19 cellular contexts compared by ENCODE assay signal in the genomic region with DNA sequence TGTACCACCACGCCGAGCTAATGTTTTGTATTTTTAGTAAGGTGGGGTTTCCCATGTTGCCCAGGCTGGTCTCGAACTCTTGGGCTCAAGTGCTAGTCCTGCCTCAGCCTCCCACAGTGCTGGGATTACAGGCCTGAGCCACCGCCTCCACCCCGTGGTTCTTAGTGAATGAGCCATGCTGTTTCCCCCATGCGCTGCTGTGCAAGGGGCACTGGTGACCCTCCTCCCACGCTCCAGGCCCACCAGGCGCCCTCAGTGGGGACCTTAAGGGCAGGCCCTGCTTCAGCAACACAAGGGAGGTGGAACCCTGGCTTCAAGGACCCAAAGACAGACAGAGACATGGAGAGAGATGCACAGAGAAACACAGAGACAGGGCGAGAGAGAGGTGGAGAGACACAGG. TPM values are rescaled to one million over a fixed set of nuclear protein-coding genes. Genes with fewer than 3 reads are reported as not detected.
DNase-seq lines count a peak whose midpoint lies in the region; ATAC-seq and TF ChIP-seq lines count a peak whose summit lies in the region.
"Had no signal": no experiment of that assay in that cellular context is flagged by ENCODE, and none has a peak within 500 bp of the region (broad histone marks: within the 10 kb centered on the region; RNA-seq: fewer than 3 reads in every experiment).

No MANE protein-coding gene starts in this region.

- H3K4me3 Mint-ChIP-seq in activated CD4-positive, alpha-beta T cell treated with anti-CD3 and anti-CD28 coated beads, Interleukin-2, amount 10 ng/mL, durations not matched to agents 7 days and 5 days = no peak overlapping the region
- H3K4me3 Mint-ChIP-seq in CD4-positive, alpha-beta T cell = no peak overlapping the region
- no peak overlapping the region for H3K4me3 Mint-ChIP-seq in activated T-helper 17 cell treated with anti-CD3 and anti-CD28 coated beads, Interleukin-2, amount 50 U/mL, for 72 hours
- no peak overlapping the region for H3K4me3 Mint-ChIP-seq in immature natural killer cell

- ATAC-seq in CD4-positive, alpha-beta T cell (ENCODE audit: poor library complexity) = no peak
- no peak for ATAC-seq in activated T-helper 17 cell treated with anti-CD3 and anti-CD28 coated beads, Interleukin-2, amount 50 U/mL, for 72 hours (replicated peaks)
- ATAC-seq: A549, PC-3 had no signal

- H3K4me1 Mint-ChIP-seq in activated CD4-positive, alpha-beta T cell treated with anti-CD3 and anti-CD28 coated beads, Interleukin-2, amount 10 ng/mL, durations not matched to agents 7 days and 5 days = peaks cover 42% of the 10 kb centered on the region
- peaks cover 34% of the 10 kb centered on the region for H3K4me1 Mint-ChIP-seq in CD4-positive, alpha-beta T cell (ENCODE audit: low read depth)
- H3K4me1 Mint-ChIP-seq in activated T-helper 17 cell treated with anti-CD3 and anti-CD28 coated beads, Interleukin-2, amount 50 U/mL, for 72 hours = peaks cover 18% of the 10 kb centered on the region
- H3K4me1 Mint-ChIP-seq in immature natural killer cell = peaks cover 20 to 21% of the 10 kb centered on the region in 2 donors

- H3K9me3 Mint-ChIP-seq in activated CD4-positive, alpha-beta T cell treated with anti-CD3 and anti-CD28 coated beads, Interleukin-2, amount 10 ng/mL, durations not matched to agents 7 days and 5 days = no peaks in the 10 kb centered on the region
- H3K9me3 Mint-ChIP-seq in CD4-positive, alpha-beta T cell = no peaks in the 10 kb centered on the region
- H3K9me3 Mint-ChIP-seq in activated T-helper 17 cell treated with anti-CD3 and anti-CD28 coated beads, Interleukin-2, amount 50 U/mL, for 72 hours = no peaks in the 10 kb centered on the region
- no peaks in the 10 kb centered on the region for H3K9me3 Mint-ChIP-seq in immature natural killer cell

- intact Hi-C loops in CD4-positive, alpha-beta T cell (cut with DNase I, micrococcal nuclease) = no loop called here

- H3K27me3 Mint-ChIP-seq in activated CD4-positive, alpha-beta T cell treated with anti-CD3 and anti-CD28 coated beads, Interleukin-2, amount 10 ng/mL, durations not matched to agents 7 days and 5 days = no peaks in the 10 kb centered on the region
- H3K27me3 Mint-ChIP-seq in CD4-positive, alpha-beta T cell = no peaks in the 10 kb centered on the region
- no peaks in the 10 kb centered on the region for H3K27me3 Mint-ChIP-seq in activated T-helper 17 cell treated with anti-CD3 and anti-CD28 coated beads, Interleukin-2, amount 50 U/mL, for 72 hours
- H3K27me3 Mint-ChIP-seq in immature natural killer cell (ENCODE audit: low read depth in 3 of 3) = peaks cover 3 to 14% (median 7%) of the 10 kb centered on the region in 3 donors

- H3K27ac Mint-ChIP-seq in activated CD4-positive, alpha-beta T cell treated with anti-CD3 and anti-CD28 coated beads, Interleukin-2, amount 10 ng/mL, durations not matched to agents 7 days and 5 days = peak overlapping the region; percentile 79
- H3K27ac Mint-ChIP-seq in CD4-positive, alpha-beta T cell = peak overlapping the region; percentile 68
- H3K27ac Mint-ChIP-seq in activated T-helper 17 cell treated with anti-CD3 and anti-CD28 coated beads, Interleukin-2, amount 50 U/mL, for 72 hours = peak overlapping the region; percentile 56
- H3K27ac Mint-ChIP-seq in immature natural killer cell = peak overlapping the region; percentile 63 to 94 (median 78)

- CTCF ChIA-PET in activated CD4-positive, alpha-beta T cell treated with anti-CD3 and anti-CD28 coated beads, Interleukin-2, amount 10 ng/mL, durations not matched to agents 7 days and 5 days (lab: Charles Lee) = interaction anchor here (1.8 kb wide), 1 partner anchor 14 kb away, joined by 5 read pairs; no protein-coding TSS in a partner anchor
- CTCF ChIA-PET in CD4-positive, alpha-beta T cell (lab: Charles Lee) = no interaction called here

- H3K9me3 ChIP-seq in CD4-positive, alpha-beta T cell (ENCODE audit: control insufficient read depth, low read length) = no peaks in the 10 kb centered on the region
- H3K9me3 ChIP-seq: A549, transverse colon had no signal

- TF ChIP-seq CTCF in CD4-positive, alpha-beta T cell (IDR thresholded peaks at IDR 0.05) = no peak

- no peaks in the 10 kb centered on the region for H3K27me3 ChIP-seq in CD4-positive, alpha-beta T cell (ENCODE audit: control insufficient read depth, insufficient read depth, low read length)
- H3K27me3 ChIP-seq: transverse colon had no signal

- POLR2A ChIA-PET in activated CD4-positive, alpha-beta T cell treated with anti-CD3 and anti-CD28 coated beads, Interleukin-2, amount 10 ng/mL, durations not matched to agents 7 days and 5 days (lab: Charles Lee) = no interaction called here
- POLR2A ChIA-PET in CD4-positive, alpha-beta T cell (lab: Charles Lee) = no interaction called here

- no peak for DNase-seq in activated CD4-positive, alpha-beta T cell treated with anti-CD3 and anti-CD28 coated beads, Interleukin-2, amount 10 ng/mL, durations not matched to agents 7 days and 5 days
- DNase-seq in activated CD4-positive, alpha-beta T cell treated with anti-CD3 and anti-CD28 coated beads for 48 hours = no peak
- no peak for DNase-seq in CD4-positive, alpha-beta T cell
- DNase-seq in immature natural killer cell (no peak), foreskin melanocyte (no peak), OCI-M2 (lab: John Stamatoyannopoulos, UW; ENCODE audit: unreplicated experiment) (no peak)
- DNase-seq in central memory CD4-positive, alpha-beta T cell = no peak
- DNase-seq: activated CD4-positive, alpha-beta T cell treated with anti-CD3 and anti-CD28 coated beads for 4 hours; hippocampal formation; kidney glomerular epithelial cell; NCI-H1436; NCI-H2171; NCI-H748 treated with DMSO at 0.1 percent for 48 hours; PC-3; stimulated activated CD4-positive, alpha-beta T cell treated with anti-CD3 and anti-CD28 coated beads, Interleukin-15, amount 100 ng/mL, for 24 hours; stimulated activated naive CD4-positive, alpha-beta T cell; transverse colon had no signal

- no peak overlapping the region for H3K27ac ChIP-seq in CD4-positive, alpha-beta T cell (ENCODE audit: low read depth, low read length)
- H3K27ac ChIP-seq: A549 had no signal

- H3K36me3 Mint-ChIP-seq in activated CD4-positive, alpha-beta T cell treated with anti-CD3 and anti-CD28 coated beads, Interleukin-2, amount 10 ng/mL, durations not matched to agents 7 days and 5 days (ENCODE audit: low read depth) = peaks cover 27% of the 10 kb centered on the region
- peaks cover 27% of the 10 kb centered on the region for H3K36me3 Mint-ChIP-seq in CD4-positive, alpha-beta T cell (ENCODE audit: low read depth)
- peaks cover 36% of the 10 kb centered on the region for H3K36me3 Mint-ChIP-seq in activated T-helper 17 cell treated with anti-CD3 and anti-CD28 coated beads, Interleukin-2, amount 50 U/mL, for 72 hours (ENCODE audit: low read depth)
- H3K36me3 Mint-ChIP-seq in immature natural killer cell = peaks cover 0 to 7% (median 4%) of the 10 kb centered on the region in 3 donors

RNA-seq across cellular contexts. Expression of a gene that starts 15.4 kb away (rescaled TPM):
- total RNA-seq in activated CD4-positive, alpha-beta T cell treated with anti-CD3 and anti-CD28 coated beads, Interleukin-2, amount 10 ng/mL, durations not matched to agents 7 days and 5 days = 10 to 100 TPM; 32.3 to 35.5 TPM
- 10 to 100 TPM; 75.2 to 78.9 TPM for total RNA-seq in CD4-positive, alpha-beta T cell
- total RNA-seq in activated T-helper 17 cell treated with anti-CD3 and anti-CD28 coated beads, Interleukin-2, amount 50 U/mL, for 72 hours = 10 to 100 TPM; 16.8 to 28.7 TPM
- 100 to 1,000 TPM in 1 of 3 donors, 10 to 100 TPM in 2; 86.5 to 125 (median 99.6) TPM for polyA plus RNA-seq in immature natural killer cell

RNA-seq across cellular contexts. Expression of a gene that starts 53.4 kb away (rescaled TPM):
- total RNA-seq in activated CD4-positive, alpha-beta T cell treated with anti-CD3 and anti-CD28 coated beads, Interleukin-2, amount 10 ng/mL, durations not matched to agents 7 days and 5 days = 10 to 100 TPM; 74.4 to 79.5 TPM
- 10 to 100 TPM; 45.9 to 48.6 TPM for total RNA-seq in CD4-positive, alpha-beta T cell
- total RNA-seq in activated T-helper 17 cell treated with anti-CD3 and anti-CD28 coated beads, Interleukin-2, amount 50 U/mL, for 72 hours = 10 to 100 TPM; 63.5 to 66.3 TPM
- polyA plus RNA-seq in immature natural killer cell = 10 to 100 TPM in 1 of 3 donors, 1 to 10 TPM in 2; 2.3 to 13.2 (median 3.5) TPM

RNA-seq across cellular contexts. Expression of a gene that starts 56.1 kb away (rescaled TPM):
- total RNA-seq in activated CD4-positive, alpha-beta T cell treated with anti-CD3 and anti-CD28 coated beads, Interleukin-2, amount 10 ng/mL, durations not matched to agents 7 days and 5 days = 10 to 100 TPM; 12.4 to 16.7 TPM
- total RNA-seq in CD4-positive, alpha-beta T cell = 10 to 100 TPM; 13.5 TPM
- 10 to 100 TPM; 14.0 to 15.7 TPM for total RNA-seq in activated T-helper 17 cell treated with anti-CD3 and anti-CD28 coated beads, Interleukin-2, amount 50 U/mL, for 72 hours
- 1 to 10 TPM; 1.4 to 6.4 (median 2.6) TPM for polyA plus RNA-seq in immature natural killer cell

RNA-seq across cellular contexts. Expression of a gene that starts 56.3 kb away (rescaled TPM):
- total RNA-seq in activated CD4-positive, alpha-beta T cell treated with anti-CD3 and anti-CD28 coated beads, Interleukin-2, amount 10 ng/mL, durations not matched to agents 7 days and 5 days = under 1 TPM; 0.21 to 0.40 TPM
- total RNA-seq in CD4-positive, alpha-beta T cell = under 1 TPM in 1 of 2 experiments, not detected in 1; 0.25 TPM
- total RNA-seq in activated T-helper 17 cell treated with anti-CD3 and anti-CD28 coated beads, Interleukin-2, amount 50 U/mL, for 72 hours = not detected
- under 1 TPM in 2 of 3 donors, not detected in 1; 0.15 to 0.22 TPM for polyA plus RNA-seq in immature natural killer cell
